19 cellular contexts compared by ENCODE assay signal in the genomic region with DNA sequence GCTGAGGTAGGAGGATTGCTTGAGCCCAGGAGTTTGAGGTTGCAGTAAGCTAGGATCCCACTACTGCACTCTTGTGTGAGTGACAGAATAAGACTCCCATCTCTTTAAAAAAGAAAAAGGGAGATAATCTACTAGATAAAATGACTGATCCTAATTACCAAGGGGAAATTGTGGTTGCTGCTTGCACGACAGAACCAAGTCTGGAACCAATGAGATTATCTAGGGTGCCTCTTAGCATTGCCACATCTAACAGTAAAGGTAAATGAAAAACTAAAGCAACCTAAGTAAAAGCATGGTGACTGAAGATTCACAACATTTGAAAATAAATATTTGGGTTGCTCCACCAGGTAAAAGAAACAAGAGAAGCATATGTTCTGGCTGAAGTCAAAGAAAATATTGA.
DNase-seq lines count a peak whose midpoint lies in the region; ATAC-seq and TF ChIP-seq lines count a peak whose summit lies in the region.
"Had no signal": no experiment of that assay in that cellular context is flagged by ENCODE, and none has a peak within 500 bp of the region (broad histone marks: within the 10 kb centered on the region; RNA-seq: fewer than 3 reads in every experiment).

No MANE protein-coding gene starts in this region.

- no peaks in the 10 kb centered on the region for H3K27me3 ChIP-seq in DND-41 (ENCODE audit: insufficient read depth, low read length, poor library complexity)
- H3K27me3 ChIP-seq: BE2C, BLaER1 had no signal

- H3K4me3 ChIP-seq in DND-41 (ENCODE audit: low read depth in 1 of 2, low read length in 2 of 2) (no peak overlapping the region), NB4 (ENCODE audit: low read depth, low read length) (no peak overlapping the region)
- H3K4me3 ChIP-seq in Jurkat, Clone E6-1 (ENCODE audit: low read length): no peak overlapping the region
- H3K4me3 ChIP-seq: BLaER1 had no signal

- no peaks in the 10 kb centered on the region for H4K20me1 ChIP-seq in DND-41 (ENCODE audit: insufficient read depth, low read length)
- H4K20me1 ChIP-seq: BLaER1 had no signal

- no peaks in the 10 kb centered on the region for H3K36me3 ChIP-seq in DND-41 (ENCODE audit: insufficient read depth, low read length)
- H3K36me3 ChIP-seq: BE2C, BLaER1 had no signal

- no peak overlapping the region for H3K9ac ChIP-seq in DND-41 (ENCODE audit: low read depth, low read length)
- H3K9ac ChIP-seq: BLaER1 had no signal

- H3K9me3 ChIP-seq in DND-41 (ENCODE audit: insufficient read depth, low read length, severe bottlenecking): no peaks in the 10 kb centered on the region
- H3K9me3 ChIP-seq: BE2C, BLaER1 had no signal

- no peak overlapping the region; the same call in 1 of the 2 replicates for H3K27ac ChIP-seq in DND-41 (ENCODE audit: low read length)
- H3K27ac ChIP-seq: BLaER1 had no signal

- TF ChIP-seq CTCF in DND-41 (IDR thresholded peaks at IDR 0.05; ENCODE audit: borderline replicate concordance, extremely low read depth, low read length, poor library complexity, severe bottlenecking): no peak
- no peak for TF ChIP-seq CTCF in NB4 (IDR thresholded peaks at IDR 0.05; ENCODE audit: low read depth, low read length)

- no peak overlapping the region for H3K4me2 ChIP-seq in DND-41 (ENCODE audit: insufficient read depth, low read length)
- H3K4me2 ChIP-seq: BLaER1 had no signal

- ATAC-seq in DND-41 (ENCODE audit: insufficient read depth, low read depth) (peak; percentile 89), HG02642 (IDR thresholded peaks at IDR 0.05; ENCODE audit: poor library complexity, unreplicated experiment) (no peak)

- peak; percentile 40 for DNase-seq in DND-41
- peak; percentile 91 for DNase-seq in Jurkat, Clone E6-1 (ENCODE audit: low read depth, low spot score)
- peak; percentile 8 for DNase-seq in NB4 (ENCODE audit: low read depth)
- no peak for DNase-seq in HCEC 1CT
- DNase-seq: 8988T; ACHN; BE2C; C1 segment of cervical spinal cord; CD4-positive, alpha-beta memory T cell; CD4-positive, CD25-positive, alpha-beta regulatory T cell; CD8-positive, alpha-beta memory T cell; COR-L47; DMS 273 treated with DMSO at 0.1 percent for 48 hours; DMS153; DMS53; DMS79; GF-D8 had no signal

- no peaks in the 10 kb centered on the region for H3K79me2 ChIP-seq in DND-41 (ENCODE audit: insufficient read depth, low read length)

- no peak for TF ChIP-seq POLR2A in NB4 (IDR thresholded peaks at IDR 0.05; ENCODE audit: extremely low read depth, insufficient read length)

- no peak overlapping the region for H2AFZ ChIP-seq in DND-41 (ENCODE audit: low read depth, low read length)

- H3K4me1 ChIP-seq in DND-41 (ENCODE audit: insufficient read depth, low read length): peaks cover 9% of the 10 kb centered on the region
- H3K4me1 ChIP-seq: BE2C, BLaER1 had no signal
